16 cellular contexts compared by ENCODE assay signal in the genomic region with DNA sequence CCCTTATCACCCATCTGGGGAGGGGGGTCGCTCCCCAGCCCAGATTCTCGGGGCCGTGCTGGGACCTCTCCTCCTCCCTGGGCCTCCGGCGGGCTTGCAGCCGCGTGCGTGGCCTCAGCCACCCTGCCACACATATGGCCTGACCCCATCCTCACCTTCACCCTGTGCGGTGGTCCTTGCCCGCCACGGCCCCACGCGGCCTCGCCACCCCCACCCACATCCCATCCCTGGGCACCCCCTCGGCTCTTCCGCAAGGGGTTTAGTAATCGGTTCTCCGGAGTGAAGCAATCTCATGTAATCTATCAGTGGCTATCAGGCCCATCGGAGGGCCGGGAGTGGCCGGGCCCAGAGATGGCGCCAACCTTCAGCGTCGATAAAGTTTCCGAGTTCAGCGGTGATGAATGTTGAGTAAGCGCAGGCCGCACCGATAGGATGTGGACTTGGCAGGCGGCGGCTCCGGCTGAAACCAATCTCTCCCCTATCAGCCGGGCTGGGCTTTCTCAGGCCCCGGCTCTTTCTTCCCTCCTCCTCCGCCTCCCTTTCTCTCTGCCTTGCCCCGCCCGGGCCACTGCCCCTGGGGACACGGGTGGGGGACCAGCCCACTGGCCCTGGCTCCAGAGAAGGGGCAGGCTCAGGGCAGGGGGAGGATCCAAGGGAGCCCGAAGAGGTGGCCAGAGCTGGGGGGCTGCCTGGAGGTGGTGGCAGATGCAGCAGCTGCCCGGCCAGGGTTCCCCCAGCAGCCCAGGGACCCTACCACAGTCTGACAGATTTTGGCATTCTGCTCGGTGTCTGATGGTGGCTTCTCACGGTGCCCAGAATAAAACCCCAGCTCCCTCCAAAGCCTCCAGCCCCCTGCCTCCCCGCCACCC. TPM values are rescaled to one million over a fixed set of nuclear protein-coding genes. Genes with fewer than 3 reads are reported as not detected.
A peak's percentile ranks its signal among the peaks of the same experiment; 100 is the strongest.
DNase-seq lines count a peak whose midpoint lies in the region; ATAC-seq and TF ChIP-seq lines count a peak whose summit lies in the region.
"Had no signal": no experiment of that assay in that cellular context is flagged by ENCODE, and none has a peak within 500 bp of the region (broad histone marks: within the 10 kb centered on the region; RNA-seq: fewer than 3 reads in every experiment).

No MANE protein-coding gene starts in this region.

- H3K36me3 ChIP-seq in left lung (no peaks in the 10 kb centered on the region), thoracic aorta (no peaks in the 10 kb centered on the region)
- H3K36me3 ChIP-seq: gastrocnemius medialis had no signal

- TF ChIP-seq POLR2A in NB4 (IDR thresholded peaks at IDR 0.05; ENCODE audit: extremely low read depth, insufficient read length) = no peak

- H3K27ac ChIP-seq in left lung (peak overlapping the region in 1 of 2 donors; percentile 56), thoracic aorta (peak overlapping the region in 1 of 2 donors; percentile 28)
- H3K27ac ChIP-seq: gastrocnemius medialis had no signal

- DNase-seq in NB4 (ENCODE audit: low read depth) = peak; percentile 77
- peak; percentile 19 for DNase-seq in dermis blood vessel endothelial cell
- DNase-seq in left lung = no peak
- DNase-seq in thoracic aorta (ENCODE audit: low spot score) = no peak
- DNase-seq in NCI-H2171 (lab: John Stamatoyannopoulos, UW) = no peak
- no peak for DNase-seq in effector CD4-positive, alpha-beta T cell
- DNase-seq in amniotic stem cell (lab: John Stamatoyannopoulos, UW) = no peak
- DNase-seq: CD8-positive, alpha-beta T cell; gastrocnemius medialis; Karpas-422; NCI-H1694; NCI-H69; retina; stimulated activated CD4-positive, alpha-beta T cell treated with anti-CD3 and anti-CD28 coated beads, Interleukin-4, amount 100 ng/mL, for 24 hours had no signal

- H3K4me3 ChIP-seq in NB4 (ENCODE audit: low read depth, low read length) (no peak overlapping the region), left lung (no peak overlapping the region), thoracic aorta (peak overlapping the region; percentile 25)
- H3K4me3 ChIP-seq: gastrocnemius medialis had no signal

- H3K4me1 ChIP-seq in left lung (no peaks in the 10 kb centered on the region), thoracic aorta (ENCODE audit: control insufficient read depth in 1 of 2, low read depth in 2 of 2) (no peaks in the 10 kb centered on the region)
- H3K4me1 ChIP-seq: gastrocnemius medialis had no signal

- intact Hi-C loops in left lung (cut with DNase I) = no loop called here

- no peaks in the 10 kb centered on the region for H3K9me3 ChIP-seq in left lung
- H3K9me3 ChIP-seq in thoracic aorta = no peaks in the 10 kb centered on the region
- H3K9me3 ChIP-seq: gastrocnemius medialis had no signal

- TF ChIP-seq CTCF in NB4 (IDR thresholded peaks at IDR 0.05; ENCODE audit: low read depth, low read length) (no peak), left lung (IDR thresholded peaks at IDR 0.05) (no peak), thoracic aorta (IDR thresholded peaks at IDR 0.05) (no peak)

- peak; percentile 58 for ATAC-seq in left lung
- no peak for ATAC-seq in thoracic aorta (ENCODE audit: insufficient number of reproducible peaks, low FRiP score, low read depth)
- no peak for ATAC-seq in GM21381 (IDR thresholded peaks at IDR 0.05; ENCODE audit: unreplicated experiment)
- ATAC-seq: CD8-positive, alpha-beta T cell; gastrocnemius medialis; stimulated activated memory B cell treated with anti-CD40 and anti-IgM and Interleukin-4, amounts not matched to agents 10 μg/mL and 1 μg/mL and 100 μg/mL, for 72 hours had no signal

- H3K27me3 ChIP-seq in left lung (peaks cover 0 to 12% of the 10 kb centered on the region in 2 donors), thoracic aorta (replicated peaks; ENCODE audit: insufficient read depth) (no peaks in the 10 kb centered on the region)
- H3K27me3 ChIP-seq: gastrocnemius medialis had no signal

RNA-seq across cellular contexts. Expression of gene ZFPM1, which starts 20.8 kb away (rescaled TPM):
- 1.4 and 1.6 TPM in 2 replicates for total RNA-seq in dermis blood vessel endothelial cell
- total RNA-seq in left lung = 1 to 10 TPM; 6.2 to 7.0 TPM
- total RNA-seq in thoracic aorta = 1 to 10 TPM; 1.8 to 2.5 TPM

Comparison
In these comparisons a context has a peak if more than half of its experiments do, and no peak if none do; other contexts are left out.
1. DNase-seq: peak in NB4 (single experiment) and dermis blood vessel endothelial cell (single experiment); none in left lung (0 of 2), thoracic aorta (single experiment), NCI-H2171 (single experiment), effector CD4-positive, alpha-beta T cell (single experiment) and amniotic stem cell (single experiment).